In genomic region chr16:4591706-4592470, GRCh38 we compare ENCODE assay signal across 2 cellular contexts.
TF ChIP-seq lines count a peak whose summit lies in the region.

No MANE protein-coding gene starts in this region.

TF ChIP-seq in HepG2, 621 proteins besides CTCF, POLR2A, EP300 and RAD21:
- TF ChIP-seq NFYB (CRISPR knock-in tag; IDR thresholded peaks at IDR 0.05) (no peak), PAF1 (CRISPR knock-in tag; IDR thresholded peaks at IDR 0.05) (no peak), NR2F6 (IDR thresholded peaks at IDR 0.05) (no peak), NR2F6 (CRISPR knock-in tag; IDR thresholded peaks at IDR 0.05) (no peak), BORCS8-MEF2B (CRISPR knock-in tag; IDR thresholded peaks at IDR 0.05) (no peak)

TF ChIP-seq in WTC11, 78 proteins besides CTCF, POLR2A, EP300 and RAD21:
- TF ChIP-seq, protein P1, sequence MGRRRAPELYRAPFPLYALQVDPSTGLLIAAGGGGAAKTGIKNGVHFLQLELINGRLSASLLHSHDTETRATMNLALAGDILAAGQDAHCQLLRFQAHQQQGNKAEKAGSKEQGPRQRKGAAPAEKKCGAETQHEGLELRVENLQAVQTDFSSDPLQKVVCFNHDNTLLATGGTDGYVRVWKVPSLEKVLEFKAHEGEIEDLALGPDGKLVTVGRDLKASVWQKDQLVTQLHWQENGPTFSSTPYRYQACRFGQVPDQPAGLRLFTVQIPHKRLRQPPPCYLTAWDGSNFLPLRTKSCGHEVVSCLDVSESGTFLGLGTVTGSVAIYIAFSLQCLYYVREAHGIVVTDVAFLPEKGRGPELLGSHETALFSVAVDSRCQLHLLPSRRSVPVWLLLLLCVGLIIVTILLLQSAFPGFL (CRISPR knock-in tag; IDR thresholded peaks at IDR 0.05; ENCODE audit: borderline replicate concordance), result no peak
- TF ChIP-seq ZSCAN18 (CRISPR knock-in tag; IDR thresholded peaks at IDR 0.05) (no peak), TP53 (CRISPR knock-in tag; IDR thresholded peaks at IDR 0.05) (no peak), ZNF121 (CRISPR knock-in tag; IDR thresholded peaks at IDR 0.05) (no peak), FOXK1 (CRISPR knock-in tag; IDR thresholded peaks at IDR 0.05) (no peak), ATF2 (CRISPR knock-in tag; IDR thresholded peaks at IDR 0.05; ENCODE audit: borderline replicate concordance, low read depth) (no peak), ZNF232 (CRISPR knock-in tag; IDR thresholded peaks at IDR 0.05) (no peak), NFATC4 (CRISPR knock-in tag; IDR thresholded peaks at IDR 0.05) (no peak), ZNF532 (CRISPR knock-in tag; IDR thresholded peaks at IDR 0.05; ENCODE audit: borderline replicate concordance) (no peak), CDX4 (CRISPR knock-in tag; IDR thresholded peaks at IDR 0.05; ENCODE audit: borderline replicate concordance) (no peak), GABPB1 (CRISPR knock-in tag; IDR thresholded peaks at IDR 0.05) (no peak), ZNF281 (CRISPR knock-in tag; IDR thresholded peaks at IDR 0.05) (no peak)
- TF ChIP-seq, protein P2, sequence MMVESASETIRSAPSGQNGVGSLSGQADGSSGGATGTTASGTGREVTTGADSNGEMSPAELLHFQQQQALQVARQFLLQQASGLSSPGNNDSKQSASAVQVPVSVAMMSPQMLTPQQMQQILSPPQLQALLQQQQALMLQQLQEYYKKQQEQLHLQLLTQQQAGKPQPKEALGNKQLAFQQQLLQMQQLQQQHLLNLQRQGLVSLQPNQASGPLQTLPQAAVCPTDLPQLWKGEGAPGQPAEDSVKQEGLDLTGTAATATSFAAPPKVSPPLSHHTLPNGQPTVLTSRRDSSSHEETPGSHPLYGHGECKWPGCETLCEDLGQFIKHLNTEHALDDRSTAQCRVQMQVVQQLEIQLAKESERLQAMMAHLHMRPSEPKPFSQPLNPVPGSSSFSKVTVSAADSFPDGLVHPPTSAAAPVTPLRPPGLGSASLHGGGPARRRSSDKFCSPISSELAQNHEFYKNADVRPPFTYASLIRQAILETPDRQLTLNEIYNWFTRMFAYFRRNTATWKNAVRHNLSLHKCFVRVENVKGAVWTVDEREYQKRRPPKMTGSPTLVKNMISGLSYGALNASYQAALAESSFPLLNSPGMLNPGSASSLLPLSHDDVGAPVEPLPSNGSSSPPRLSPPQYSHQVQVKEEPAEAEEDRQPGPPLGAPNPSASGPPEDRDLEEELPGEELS (CRISPR knock-in tag; IDR thresholded peaks at IDR 0.05), result no peak
